ENCODE assay signal across 24 cellular contexts in genomic region chr21:41614456-41615010, GRCh38.
DNase-seq lines count a peak whose midpoint lies in the region; ATAC-seq and TF ChIP-seq lines count a peak whose summit lies in the region.
"Had no signal": no experiment of that assay in that cellular context is flagged by ENCODE, and none has a peak within 500 bp of the region (broad histone marks: within the 10 kb centered on the region; RNA-seq: fewer than 3 reads in every experiment).

No MANE protein-coding gene starts in this region.

- H3K9me3 ChIP-seq in HEK293 (ENCODE audit: control insufficient read depth, insufficient read depth, low read depth, low read length) (no peaks in the 10 kb centered on the region), RWPE2 (ENCODE audit: severe bottlenecking) (no peaks in the 10 kb centered on the region), thoracic aorta (no peaks in the 10 kb centered on the region)

- H3K36me3 Mint-ChIP-seq in stimulated activated memory B cell treated with anti-CD40 and anti-IgM and Interleukin-4, amounts not matched to agents 10 μg/mL and 1 μg/mL and 100 μg/mL, for 72 hours = no peaks in the 10 kb centered on the region
- H3K36me3 Mint-ChIP-seq: activated CD8-positive, alpha-beta memory T cell treated with anti-CD3 and anti-CD28 coated beads, Interleukin-2, amount 10 ng/mL, durations not matched to agents 7 days and 5 days; activated naive CD4-positive, alpha-beta T cell treated with anti-CD3 and anti-CD28 coated beads, Interleukin-2, amount 50 U/mL, for 24 hours; CD14-positive monocyte had no signal

- DNase-seq in RWPE2 (ENCODE audit: low spot score) (no peak), glomerular visceral epithelial cell (ENCODE audit: extremely low spot score) (peak; percentile 61), thoracic aorta (ENCODE audit: low spot score) (no peak), GM13977 (ENCODE audit: low spot score) (no peak)
- DNase-seq: activated CD4-positive, alpha-beta T cell treated with anti-CD3 and anti-CD28 coated beads, Interleukin-2, amount 50 U/mL, for 1 hour; activated CD8-positive, alpha-beta memory T cell treated with anti-CD3 and anti-CD28 coated beads, Interleukin-2, amount 10 ng/mL, durations not matched to agents 7 days and 5 days; KG1; kidney glomerular epithelial cell; MV-4-11; NCI-H1694; NCI-H524; nucleus accumbens; small intestine; stimulated activated CD4-positive, alpha-beta T cell treated with anti-CD3 and anti-CD28 coated beads, Interleukin-1b, Interleukin-23, amount 100 ng/mL, for 48 hours; substantia nigra; T-helper 2 cell had no signal

- no peaks in the 10 kb centered on the region for H3K27me3 ChIP-seq in RWPE2 (ENCODE audit: insufficient read depth, poor library complexity, severe bottlenecking)
- no peaks in the 10 kb centered on the region for H3K27me3 ChIP-seq in thoracic aorta (replicated peaks; ENCODE audit: insufficient read depth)

- H3K27ac ChIP-seq in HEK293 (ENCODE audit: extremely low read depth, low read depth, low read length) (no peak overlapping the region), RWPE2 (ENCODE audit: poor library complexity, severe bottlenecking) (peak overlapping the region; percentile 94), thoracic aorta (peak overlapping the region; percentile 85 to 96)

- no peak for ATAC-seq in RWPE2 (ENCODE audit: low read depth)
- ATAC-seq in thoracic aorta (ENCODE audit: insufficient number of reproducible peaks, low FRiP score, low read depth) = no peak
- ATAC-seq in HG03175 (IDR thresholded peaks at IDR 0.05; ENCODE audit: unreplicated experiment) = no peak
- ATAC-seq in stimulated activated memory B cell treated with anti-CD40 and anti-IgM and Interleukin-4, amounts not matched to agents 10 μg/mL and 1 μg/mL and 100 μg/mL, for 72 hours = no peak
- ATAC-seq: activated CD8-positive, alpha-beta memory T cell treated with anti-CD3 and anti-CD28 coated beads, Interleukin-2, amount 10 ng/mL, durations not matched to agents 7 days and 5 days had no signal

- H3K4me3 Mint-ChIP-seq in stimulated activated memory B cell treated with anti-CD40 and anti-IgM and Interleukin-4, amounts not matched to agents 10 μg/mL and 1 μg/mL and 100 μg/mL, for 72 hours = no peak overlapping the region
- H3K4me3 Mint-ChIP-seq: activated CD8-positive, alpha-beta memory T cell treated with anti-CD3 and anti-CD28 coated beads, Interleukin-2, amount 10 ng/mL, durations not matched to agents 7 days and 5 days; activated naive CD4-positive, alpha-beta T cell treated with anti-CD3 and anti-CD28 coated beads, Interleukin-2, amount 50 U/mL, for 24 hours; activated T-helper 1 cell treated with anti-CD3 and anti-CD28 coated beads, Interleukin-12 subunit alpha, Interleukin-12 subunit beta, Interleukin-2, Interleukin-4 antibody, amounts not matched to agents 30 ng/mL and 10 ng/mL and 1 ng/mL, durations not matched to agents 14 hours and 24 hours and 36 hours; CD14-positive monocyte; central memory CD8-positive, alpha-beta T cell had no signal

- no peaks in the 10 kb centered on the region for H3K4me1 Mint-ChIP-seq in stimulated activated memory B cell treated with anti-CD40 and anti-IgM and Interleukin-4, amounts not matched to agents 10 μg/mL and 1 μg/mL and 100 μg/mL, for 72 hours
- H3K4me1 Mint-ChIP-seq: activated CD8-positive, alpha-beta memory T cell treated with anti-CD3 and anti-CD28 coated beads, Interleukin-2, amount 10 ng/mL, durations not matched to agents 7 days and 5 days; activated naive CD4-positive, alpha-beta T cell treated with anti-CD3 and anti-CD28 coated beads, Interleukin-2, amount 50 U/mL, for 24 hours; CD14-positive monocyte; central memory CD8-positive, alpha-beta T cell had no signal

- no peak overlapping the region for H3K4me3 ChIP-seq in HEK293 (ENCODE audit: low read depth, low read length)
- H3K4me3 ChIP-seq in RWPE2 (ENCODE audit: severe bottlenecking) = no peak overlapping the region
- H3K4me3 ChIP-seq in thoracic aorta = no peak overlapping the region
- H3K4me3 ChIP-seq: SK-N-MC had no signal

- H3K36me3 ChIP-seq in HEK293 (ENCODE audit: control insufficient read depth in 2 of 2, insufficient read depth in 1 of 2, low read length in 2 of 2) = no peaks in the 10 kb centered on the region
- no peaks in the 10 kb centered on the region for H3K36me3 ChIP-seq in RWPE2 (ENCODE audit: low read depth)
- no peaks in the 10 kb centered on the region for H3K36me3 ChIP-seq in thoracic aorta

- TF ChIP-seq CTCF in HEK293 (tag by site-specific recombination; IDR thresholded peaks at IDR 0.05) (no peak), RWPE2 (IDR thresholded peaks at IDR 0.05; ENCODE audit: poor library complexity, severe bottlenecking) (no peak), thoracic aorta (IDR thresholded peaks at IDR 0.05) (no peak), GM13977 (IDR thresholded peaks at IDR 0.05; ENCODE audit: extremely low read depth, insufficient read depth, missing control alignments) (no peak)

- in situ Hi-C loops in GM13977 (cut with MboI; ENCODE audit: low pct_unique_long_range_greater_than_20kb, low sequenced_read_pairs, unreplicated experiment) = no loop called here

- no peaks in the 10 kb centered on the region for H3K9me3 Mint-ChIP-seq in stimulated activated memory B cell treated with anti-CD40 and anti-IgM and Interleukin-4, amounts not matched to agents 10 μg/mL and 1 μg/mL and 100 μg/mL, for 72 hours
- H3K9me3 Mint-ChIP-seq: activated naive CD4-positive, alpha-beta T cell treated with anti-CD3 and anti-CD28 coated beads, Interleukin-2, amount 50 U/mL, for 24 hours; activated T-helper 1 cell treated with anti-CD3 and anti-CD28 coated beads, Interleukin-12 subunit alpha, Interleukin-12 subunit beta, Interleukin-2, Interleukin-4 antibody, amounts not matched to agents 30 ng/mL and 10 ng/mL and 1 ng/mL, durations not matched to agents 14 hours and 24 hours and 36 hours; central memory CD8-positive, alpha-beta T cell had no signal

- H3K27ac Mint-ChIP-seq in stimulated activated memory B cell treated with anti-CD40 and anti-IgM and Interleukin-4, amounts not matched to agents 10 μg/mL and 1 μg/mL and 100 μg/mL, for 72 hours = no peak overlapping the region
- H3K27ac Mint-ChIP-seq: activated CD8-positive, alpha-beta memory T cell treated with anti-CD3 and anti-CD28 coated beads, Interleukin-2, amount 10 ng/mL, durations not matched to agents 7 days and 5 days; activated naive CD4-positive, alpha-beta T cell treated with anti-CD3 and anti-CD28 coated beads, Interleukin-2, amount 50 U/mL, for 24 hours; activated T-helper 1 cell treated with anti-CD3 and anti-CD28 coated beads, Interleukin-12 subunit alpha, Interleukin-12 subunit beta, Interleukin-2, Interleukin-4 antibody, amounts not matched to agents 30 ng/mL and 10 ng/mL and 1 ng/mL, durations not matched to agents 14 hours and 24 hours and 36 hours; CD14-positive monocyte had no signal

- peaks cover 45% of the 10 kb centered on the region for H3K27me3 Mint-ChIP-seq in stimulated activated memory B cell treated with anti-CD40 and anti-IgM and Interleukin-4, amounts not matched to agents 10 μg/mL and 1 μg/mL and 100 μg/mL, for 72 hours

- CTCF ChIA-PET in HEK293 (lab: Yijun Ruan, JAX) = interaction anchor here (0.6 to 10.4 kb wide), 9 partner anchors 13 to 503 kb away, joined by 3 to 203 read pairs (median 6); no protein-coding TSS in a partner anchor

- POLR2A ChIA-PET in HEK293 (lab: Yijun Ruan, JAX) = no interaction called here

- H3K4me1 ChIP-seq in HEK293 (ENCODE audit: control insufficient read depth, insufficient read depth, low read length) (no peaks in the 10 kb centered on the region), RWPE2 (ENCODE audit: insufficient read depth, poor library complexity, severe bottlenecking) (peaks cover 25% of the 10 kb centered on the region), thoracic aorta (ENCODE audit: control insufficient read depth in 1 of 2, low read depth in 2 of 2) (peaks cover 35 to 51% of the 10 kb centered on the region in 2 donors)

TF ChIP-seq in HEK293, 187 proteins besides CTCF, POLR2A, EP300 and RAD21:
- TF ChIP-seq ZNF596 (tag by site-specific recombination; IDR thresholded peaks at IDR 0.05) (no peak), EGR2 (tag by site-specific recombination; IDR thresholded peaks at IDR 0.05; ENCODE audit: low read depth) (0 out of 2 replicates have a peak, but pooled peaks have one; percentile 8)
